1 cellular context compared by ENCODE assay signal in genomic region chr18:42030586-42031182, GRCh38.
TF ChIP-seq lines count a peak whose summit lies in the region.

No MANE protein-coding gene starts in this region.

TF ChIP-seq in GM23338, 12 proteins besides CTCF, POLR2A, EP300 and RAD21 (continued from another document):
- TF ChIP-seq ZNF462 (CRISPR knock-in tag; IDR thresholded peaks at IDR 0.05): no peak
- TF ChIP-seq ZNF331 (CRISPR knock-in tag; IDR thresholded peaks at IDR 0.05; ENCODE audit: low read depth): no peak
- no peak for TF ChIP-seq ZNF114 (CRISPR knock-in tag; IDR thresholded peaks at IDR 0.05)
- no peak for TF ChIP-seq NANOG (IDR thresholded peaks at IDR 0.05; ENCODE audit: borderline replicate concordance)
TF ChIP-seq in GM23338: peak in this region for 0.
